8 cellular contexts compared by ENCODE assay signal in the genomic region with DNA sequence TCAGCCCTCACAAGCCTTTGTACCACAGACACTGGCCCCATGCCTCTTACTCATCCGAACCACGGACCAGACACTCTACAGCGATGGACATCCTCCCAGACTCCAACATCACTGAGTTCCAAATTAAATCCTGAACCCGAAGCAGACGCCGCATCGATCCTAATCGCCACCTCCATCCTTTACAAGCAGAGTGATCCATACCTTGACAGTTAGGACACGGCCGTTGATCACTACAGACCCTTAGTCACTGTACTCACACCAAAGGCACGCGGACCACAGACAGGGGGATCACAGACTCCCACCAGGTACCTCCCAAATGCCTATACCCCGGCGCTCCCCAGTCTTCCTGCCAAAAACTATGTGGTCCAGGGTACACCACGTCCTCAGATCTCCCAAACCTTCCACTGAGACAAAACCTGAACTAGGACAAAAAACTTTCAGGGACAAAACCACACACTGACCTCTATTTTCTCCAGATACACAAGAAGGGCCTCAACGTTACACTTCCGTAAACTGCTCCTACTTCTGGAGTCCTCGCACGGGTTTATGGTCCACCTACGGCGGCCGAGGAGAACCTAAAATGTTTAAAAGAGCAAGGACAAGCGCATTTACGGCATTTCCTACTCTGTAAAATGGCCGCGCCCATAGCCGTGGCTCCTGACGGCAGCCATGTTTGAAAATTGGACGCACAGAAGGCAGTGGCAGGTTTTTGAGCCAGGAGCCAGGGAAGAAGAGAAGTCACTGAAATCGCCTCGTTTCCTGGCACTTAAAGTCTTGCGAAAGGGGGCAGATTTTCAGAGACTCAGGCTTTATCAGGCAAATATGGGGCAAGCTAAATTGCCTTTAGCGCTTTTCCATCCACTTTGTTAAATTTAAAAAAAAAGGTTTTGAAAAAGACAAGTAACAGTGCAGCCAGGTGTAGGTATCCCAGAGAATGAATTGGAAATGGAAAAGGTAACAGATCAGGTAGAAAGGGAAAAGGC.
DNase-seq lines count a peak whose midpoint lies in the region; FAIRE-seq and TF ChIP-seq lines count a peak whose summit lies in the region.

A gene (minus strand): TSS at position 532 of the 983 bp plus-strand sequence. CDS start 12,480 bp downstream, outside the sequence.

- H3K27ac ChIP-seq in HL-60 (replicated peaks), result peak within 1 kb of the TSS; percentile 88

- H3K4me3 ChIP-seq in HL-60 (replicated peaks; ENCODE audit: insufficient read depth, low read length), result peak within 1 kb of the TSS; percentile 81
- H3K4me3 ChIP-seq in NT2/D1 (ENCODE audit: insufficient read length, low read depth), result peak within 1 kb of the TSS; percentile 71

- peak; percentile 97 for DNase-seq in Ammon's horn (ENCODE audit: low spot score)
- peak; percentile 61 for DNase-seq in GM19239 (ENCODE audit: insufficient read length, low spot score)
- peak; percentile 98 for DNase-seq in HL-60 (ENCODE audit: low read depth in 1 of 2, low spot score in 1 of 2)
- peak; percentile 84 for DNase-seq in NT2/D1 (ENCODE audit: low read depth, low spot score)
- peak; percentile 84 for DNase-seq in activated T-cell treated with anti-CD3 and anti-CD28 coated beads for 24 hours (ENCODE audit: low read depth)
- DNase-seq in epidermal melanocyte (ENCODE audit: insufficient read length, low spot score), result peak; percentile 91
- DNase-seq in middle frontal gyrus (ENCODE audit: extremely low spot score, low spot score), result peak; percentile 92
- peak; percentile 70 to 77 for DNase-seq in stimulated activated CD8-positive, alpha-beta memory T cell treated with anti-CD3 and anti-CD28 coated beads, Interleukin-2, amount 100 ng/mL, for 1 hour (ENCODE audit: low read depth in 2 of 2)

- H3K27me3 ChIP-seq in HL-60 (ENCODE audit: insufficient read depth, poor library complexity, severe bottlenecking) (no peaks in the 10 kb centered on the region), NT2/D1 (ENCODE audit: insufficient read depth, insufficient read length) (no peaks in the 10 kb centered on the region)

- no peak for TF ChIP-seq CTCF in HL-60 (IDR thresholded peaks at IDR 0.05; ENCODE audit: insufficient read depth, low read length)

- H3K4me1 ChIP-seq in NT2/D1 (ENCODE audit: insufficient read depth, insufficient read length), result no peaks in the 10 kb centered on the region

- peak within 1 kb of the TSS; percentile 74 for H3K9ac ChIP-seq in NT2/D1 (ENCODE audit: insufficient read length, low read depth)

- FAIRE-seq in GM19239 (lab: Jason Lieb, UNC), result peak; percentile 98

- H3K9me3 ChIP-seq in NT2/D1 (ENCODE audit: insufficient read depth, low read length), result peaks cover 10% of the 10 kb centered on the region; the same call in 1 of the 2 replicates

- no peaks in the 10 kb centered on the region for H3K36me3 ChIP-seq in NT2/D1 (ENCODE audit: insufficient read depth, insufficient read length, low read length)

Comparison
In these comparisons a context has a peak if more than half of its experiments do, and no peak if none do; other contexts are left out.
1. Peak in every context shown above with its lines: DNase-seq, H3K4me3 ChIP-seq and H3K27ac ChIP-seq.